27 cellular contexts compared by ENCODE assay signal in the genomic region with DNA sequence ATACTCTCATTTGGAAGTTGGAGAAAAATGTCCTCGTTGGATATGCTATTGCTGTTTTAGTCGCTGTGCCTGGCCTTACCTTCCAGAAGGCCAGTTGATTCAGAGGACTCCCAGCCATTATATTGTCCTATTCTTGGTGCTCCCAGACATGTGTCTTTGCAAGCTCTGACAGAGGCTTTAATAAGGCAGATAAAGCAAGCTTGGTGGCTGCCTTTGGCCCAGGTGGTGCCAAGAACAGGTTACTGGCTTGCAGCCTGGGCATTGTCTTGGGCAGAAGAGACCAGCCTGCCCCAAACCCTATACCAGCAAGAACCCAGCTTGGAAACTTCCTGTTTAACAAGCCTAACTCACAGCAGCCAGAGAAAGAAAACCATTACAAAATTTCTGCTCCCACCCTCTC.
"Had no signal": no experiment of that assay in that cellular context is flagged by ENCODE, and none has a peak within 500 bp of the region (broad histone marks: within the 10 kb centered on the region; RNA-seq: fewer than 3 reads in every experiment).

No MANE protein-coding gene starts in this region.

- H3K9me3 Mint-ChIP-seq: natural killer cell treated with Interleukin-12 subunit alpha and Interleukin-12 subunit beta and Interleukin-15 and Interleukin-18, amount 100 ng/mL, for 72 hours; neural crest cell; stimulated activated effector memory CD8-positive, alpha-beta T cell treated with anti-CD3 and anti-CD28 coated beads, Interleukin-12 subunit alpha, Interleukin-12 subunit beta, amount 100 ng/mL, for 72 hours; stimulated activated naive CD8-positive, alpha-beta T cell treated with anti-CD3 and anti-CD28 coated beads, Interleukin-15, Interleukin-2, amounts not matched to agents 100 ng/mL and 50 ng/mL, for 24 hours had no signal

- H3K4me1 Mint-ChIP-seq: nephron progenitor cell; neural crest cell; stimulated activated effector memory CD8-positive, alpha-beta T cell treated with anti-CD3 and anti-CD28 coated beads, Interleukin-12 subunit alpha, Interleukin-12 subunit beta, amount 100 ng/mL, for 72 hours; stimulated activated naive B cell treated with anti-CD40 and anti-IgM and Interleukin-4, amounts not matched to agents 10 μg/mL and 1 μg/mL and 100 μg/mL, for 72 hours had no signal

- H3K9me3 ChIP-seq: neutrophil, pancreas, prostate gland, right atrium auricular region, right lobe of liver, sigmoid colon, stomach, thoracic aorta, thyroid gland, tibial nerve, upper lobe of left lung had no signal

- H3K36me3 ChIP-seq: neutrophil, pancreas, prostate gland, right atrium auricular region, right lobe of liver, sigmoid colon, stomach, thoracic aorta, thyroid gland, tibial nerve, upper lobe of left lung had no signal

- DNase-seq: naive thymus-derived CD8-positive, alpha-beta T cell; nephron progenitor cell; nucleus accumbens; pancreas; retina; right lobe of liver; sigmoid colon; small intestine; stimulated activated CD4-positive, alpha-beta T cell treated with anti-CD3 and anti-CD28 coated beads, Interleukin-15, amount 100 ng/mL, for 24 hours; stimulated activated CD4-positive, alpha-beta T cell treated with anti-CD3 and anti-CD28 coated beads, Interleukin-2, amount 100 ng/mL, for 24 hours; stimulated activated CD4-positive, alpha-beta T cell treated with anti-CD3 and anti-CD28 coated beads, Interleukin-2, amount 100 ng/mL, for 48 hours; stimulated activated CD4-positive, alpha-beta T cell treated with anti-CD3 and anti-CD28 coated beads, Interleukin-4, amount 100 ng/mL, for 24 hours; stimulated activated naive B cell treated with anti-CD40 and anti-IgM and Interleukin-4, amounts not matched to agents 10 μg/mL and 1 μg/mL and 100 μg/mL, for 72 hours; stimulated activated naive CD4-positive, alpha-beta T cell treated with Interleukin-2 at 50 U/mL for 16 hours; stomach; thyroid gland; trophoblast cell; upper lobe of left lung had no signal

- H3K27ac ChIP-seq: neutrophil, pancreas, prostate gland, right atrium auricular region, right lobe of liver, stomach, thoracic aorta, thyroid gland, tibial nerve had no signal

- H3K27me3 ChIP-seq: pancreas, right atrium auricular region, right lobe of liver, sigmoid colon, stomach, thyroid gland, upper lobe of left lung had no signal

- H3K27ac Mint-ChIP-seq: naive thymus-derived CD8-positive, alpha-beta T cell; natural killer cell treated with Interleukin-12 subunit alpha and Interleukin-12 subunit beta and Interleukin-15 and Interleukin-18, amount 100 ng/mL, for 72 hours; nephron progenitor cell; stimulated activated effector memory CD8-positive, alpha-beta T cell treated with anti-CD3 and anti-CD28 coated beads, Interleukin-12 subunit alpha, Interleukin-12 subunit beta, amount 100 ng/mL, for 72 hours; stimulated activated naive B cell treated with anti-CD40 and anti-IgM and Interleukin-4, amounts not matched to agents 10 μg/mL and 1 μg/mL and 100 μg/mL, for 72 hours; stimulated activated naive CD8-positive, alpha-beta T cell treated with anti-CD3 and anti-CD28 coated beads, Interleukin-15, Interleukin-2, amounts not matched to agents 100 ng/mL and 50 ng/mL, for 24 hours had no signal

- H3K4me3 ChIP-seq: pancreas, prostate gland, right atrium auricular region, right lobe of liver, sigmoid colon, stomach, thoracic aorta, thyroid gland, tibial nerve, upper lobe of left lung had no signal

- H3K4me1 ChIP-seq: pancreas, prostate gland, right lobe of liver, tibial nerve had no signal

- ATAC-seq: naive thymus-derived CD8-positive, alpha-beta T cell; natural killer cell treated with Interleukin-12 subunit alpha and Interleukin-12 subunit beta and Interleukin-15 and Interleukin-18, amount 100 ng/mL, for 72 hours; pancreas; right lobe of liver; stimulated activated effector memory CD8-positive, alpha-beta T cell treated with anti-CD3 and anti-CD28 coated beads, Interleukin-12 subunit alpha, Interleukin-12 subunit beta, amount 100 ng/mL, for 72 hours; stimulated activated naive B cell treated with anti-CD40 and anti-IgM and Interleukin-4, amounts not matched to agents 10 μg/mL and 1 μg/mL and 100 μg/mL, for 72 hours had no signal

- H3K36me3 Mint-ChIP-seq: natural killer cell treated with Interleukin-12 subunit alpha and Interleukin-12 subunit beta and Interleukin-15 and Interleukin-18, amount 100 ng/mL, for 72 hours; stimulated activated effector memory CD8-positive, alpha-beta T cell treated with anti-CD3 and anti-CD28 coated beads, Interleukin-12 subunit alpha, Interleukin-12 subunit beta, amount 100 ng/mL, for 72 hours; stimulated activated naive B cell treated with anti-CD40 and anti-IgM and Interleukin-4, amounts not matched to agents 10 μg/mL and 1 μg/mL and 100 μg/mL, for 72 hours had no signal

- H3K4me3 Mint-ChIP-seq: naive thymus-derived CD8-positive, alpha-beta T cell; natural killer cell treated with Interleukin-12 subunit alpha and Interleukin-12 subunit beta and Interleukin-15 and Interleukin-18, amount 100 ng/mL, for 72 hours; nephron progenitor cell; neural crest cell; stimulated activated effector memory CD8-positive, alpha-beta T cell treated with anti-CD3 and anti-CD28 coated beads, Interleukin-12 subunit alpha, Interleukin-12 subunit beta, amount 100 ng/mL, for 72 hours; stimulated activated naive B cell treated with anti-CD40 and anti-IgM and Interleukin-4, amounts not matched to agents 10 μg/mL and 1 μg/mL and 100 μg/mL, for 72 hours; stimulated activated naive CD8-positive, alpha-beta T cell treated with anti-CD3 and anti-CD28 coated beads, Interleukin-15, Interleukin-2, amounts not matched to agents 100 ng/mL and 50 ng/mL, for 24 hours had no signal
